Comparison of ENCODE assay signal across 23 cellular contexts in genomic region chr6:54971825-54972224, GRCh38.
"Had no signal": no experiment of that assay in that cellular context is flagged by ENCODE, and none has a peak within 500 bp of the region (broad histone marks: within the 10 kb centered on the region; RNA-seq: fewer than 3 reads in every experiment).

No MANE protein-coding gene starts in this region.

- H3K27me3 Mint-ChIP-seq: naive thymus-derived CD8-positive, alpha-beta T cell; stimulated activated naive CD8-positive, alpha-beta T cell treated with anti-CD3 and anti-CD28 coated beads, Interleukin-15, amount 100 ng/mL, for 72 hours had no signal

- FAIRE-seq: frontal cortex, keratinocyte had no signal

- H3K9me3 Mint-ChIP-seq: stimulated activated naive CD8-positive, alpha-beta T cell treated with anti-CD3 and anti-CD28 coated beads, Interleukin-15, amount 100 ng/mL, for 72 hours had no signal

- H3K9me3 ChIP-seq: esophagus squamous epithelium, prostate gland, right atrium auricular region, thyroid gland, vagina had no signal

- H3K36me3 Mint-ChIP-seq: naive thymus-derived CD8-positive, alpha-beta T cell had no signal

- H3K4me1 Mint-ChIP-seq: naive thymus-derived CD8-positive, alpha-beta T cell; nephron progenitor cell; stimulated activated naive CD8-positive, alpha-beta T cell treated with anti-CD3 and anti-CD28 coated beads, Interleukin-15, amount 100 ng/mL, for 72 hours had no signal

- H3K27ac ChIP-seq: esophagus squamous epithelium, prostate gland, right atrium auricular region, thyroid gland, vagina had no signal

- H3K4me3 ChIP-seq: esophagus squamous epithelium, prostate gland, right atrium auricular region, smooth muscle cell, thyroid gland, vagina had no signal

- H3K4me1 ChIP-seq: prostate gland, right atrium auricular region, thyroid gland, vagina had no signal

- H3K4me3 Mint-ChIP-seq: naive thymus-derived CD8-positive, alpha-beta T cell; nephron progenitor cell; stimulated activated naive CD8-positive, alpha-beta T cell treated with anti-CD3 and anti-CD28 coated beads, Interleukin-15, amount 100 ng/mL, for 72 hours had no signal

- DNase-seq: cortex of kidney; esophagus squamous epithelium; mesendoderm; midbrain; naive thymus-derived CD8-positive, alpha-beta T cell; nephron progenitor cell; nucleus accumbens; stimulated activated CD4-positive, alpha-beta T cell treated with anti-CD3 and anti-CD28 coated beads, Interleukin-12 subunit alpha, Interleukin-12 subunit beta, amount 100 ng/mL, for 4 hours; stimulated activated CD4-positive, alpha-beta T cell treated with anti-CD3 and anti-CD28 coated beads, Interleukin-1b, Interleukin-23, amount 100 ng/mL, for 48 hours; stimulated activated CD4-positive, alpha-beta T cell treated with anti-CD3 and anti-CD28 coated beads, Interleukin-4, amount 100 ng/mL, for 1 hour; stimulated activated CD8-positive, alpha-beta memory T cell treated with anti-CD3 and anti-CD28 coated beads, Interleukin-4, amount 100 ng/mL, for 48 hours; stimulated activated naive CD4-positive, alpha-beta T cell; stimulated activated naive CD8-positive, alpha-beta T cell treated with anti-CD3 and anti-CD28 coated beads, Interleukin-15, amount 100 ng/mL, for 72 hours; thyroid gland; trophoblast cell had no signal

- ATAC-seq: left lobe of liver; naive thymus-derived CD8-positive, alpha-beta T cell; sciatic nerve; stimulated activated naive CD8-positive, alpha-beta T cell treated with anti-CD3 and anti-CD28 coated beads, Interleukin-15, amount 100 ng/mL, for 72 hours had no signal

- H3K36me3 ChIP-seq: esophagus squamous epithelium, prostate gland, right atrium auricular region, thyroid gland, vagina had no signal

- H3K27me3 ChIP-seq: esophagus squamous epithelium, right atrium auricular region, thyroid gland, vagina had no signal

- H3K27ac Mint-ChIP-seq: naive thymus-derived CD8-positive, alpha-beta T cell; nephron progenitor cell; stimulated activated naive CD8-positive, alpha-beta T cell treated with anti-CD3 and anti-CD28 coated beads, Interleukin-15, amount 100 ng/mL, for 72 hours had no signal
